ENCODE assay signal across 19 cellular contexts in genomic region chr5:65750938-65751337, GRCh38. TPM values are rescaled to one million over a fixed set of nuclear protein-coding genes. Genes with fewer than 3 reads are reported as not detected.
DNase-seq lines count a peak whose midpoint lies in the region; ATAC-seq, FAIRE-seq and TF ChIP-seq lines count a peak whose summit lies in the region.
"Had no signal": no experiment of that assay in that cellular context is flagged by ENCODE, and none has a peak within 500 bp of the region (broad histone marks: within the 10 kb centered on the region; RNA-seq: fewer than 3 reads in every experiment).

No MANE protein-coding gene starts in this region.

- H3K4me2 ChIP-seq in GM23338 (no peak overlapping the region), HepG2 (ENCODE audit: low read depth, low read length) (peak overlapping the region; percentile 22; the same call in 1 of the 2 replicates)

- no TSS peak for BruUV-seq in HepG2 (replicated peaks; lab: Mats Ljungman, UMichigan)

- CTCF ChIA-PET in HepG2 (lab: Yijun Ruan, JAX; ENCODE audit: low intra/inter-chr PET ratio, low total read pairs) = no interaction called here

- no peak for TF ChIP-seq POLR2A in HepG2 (IDR thresholded peaks at IDR 0.05; ENCODE audit: insufficient read depth in 1 of 2, low read depth in 2 of 2, low read length in 2 of 2)

- no peaks in the 10 kb centered on the region for H3F3A ChIP-seq in GM23338 (replicated peaks; ENCODE audit: low read depth)

- H2AFZ ChIP-seq in GM23338 (no peak overlapping the region), HepG2 (ENCODE audit: low read length) (no peak overlapping the region)

- no peaks in the 10 kb centered on the region for H3K27me3 ChIP-seq in GM23338 (ENCODE audit: insufficient read depth)
- H3K27me3 ChIP-seq in HepG2 (ENCODE audit: control insufficient read depth in 1 of 2, insufficient read depth in 2 of 2, low read length in 2 of 2) = no peaks in the 10 kb centered on the region

- H3K4me1 ChIP-seq in GM23338 (ENCODE audit: insufficient read depth) = peaks cover 5% of the 10 kb centered on the region; the same call in 1 of the 2 replicates
- peaks cover 45% of the 10 kb centered on the region for H3K4me1 ChIP-seq in HepG2 (ENCODE audit: insufficient read depth, low read length)

- TF ChIP-seq CTCF in AG10803 (conservative IDR thresholded peaks at IDR 0.05; ENCODE audit: low read length) = no peak
- no peak for TF ChIP-seq CTCF in GM23338 (conservative IDR thresholded peaks at IDR 0.05; ENCODE audit: low read depth in 2 of 2)
- TF ChIP-seq CTCF in HepG2 (CRISPR knock-in tag; IDR thresholded peaks at IDR 0.05) = no peak

- H3K4me3 Mint-ChIP-seq in GM23338 = no peak overlapping the region
- H3K4me3 Mint-ChIP-seq in central memory CD8-positive, alpha-beta T cell = no peak overlapping the region
- no peak overlapping the region for H3K4me3 Mint-ChIP-seq in stimulated activated naive CD8-positive, alpha-beta T cell treated with anti-CD3 and anti-CD28 coated beads, Interleukin-15, amount 100 ng/mL, for 72 hours
- H3K4me3 Mint-ChIP-seq: CD14-positive monocyte; CD8-positive, alpha-beta T cell had no signal

- peaks cover 17% of the 10 kb centered on the region for H3K36me3 Mint-ChIP-seq in GM23338 (ENCODE audit: low read depth)
- H3K36me3 Mint-ChIP-seq in central memory CD8-positive, alpha-beta T cell (ENCODE audit: insufficient read depth) = no peaks in the 10 kb centered on the region
- H3K36me3 Mint-ChIP-seq: CD8-positive, alpha-beta T cell had no signal

- peaks cover 13% of the 10 kb centered on the region; the same call in 2 of the 3 replicates for H3K4me1 Mint-ChIP-seq in GM23338
- no peaks in the 10 kb centered on the region for H3K4me1 Mint-ChIP-seq in central memory CD8-positive, alpha-beta T cell
- H3K4me1 Mint-ChIP-seq in stimulated activated naive CD8-positive, alpha-beta T cell treated with anti-CD3 and anti-CD28 coated beads, Interleukin-15, amount 100 ng/mL, for 72 hours = peaks cover 5% of the 10 kb centered on the region
- H3K4me1 Mint-ChIP-seq: CD14-positive monocyte had no signal

- H3K36me3 ChIP-seq in GM23338 (ENCODE audit: insufficient read depth) (no peaks in the 10 kb centered on the region), HepG2 (replicated peaks in 1 of 2; ENCODE audit: control insufficient read depth in 1 of 2, insufficient read depth in 2 of 2, low read length in 2 of 2) (no peaks in the 10 kb centered on the region)

- H3K9me2 ChIP-seq in GM23338 (ENCODE audit: insufficient read depth) = no peaks in the 10 kb centered on the region

- H3K27ac Mint-ChIP-seq in GM23338 = peak overlapping the region; percentile 28; the same call in 1 of the 2 replicates
- H3K27ac Mint-ChIP-seq in central memory CD8-positive, alpha-beta T cell (ENCODE audit: low read depth) = peak overlapping the region; percentile 33
- no peak overlapping the region for H3K27ac Mint-ChIP-seq in stimulated activated naive CD8-positive, alpha-beta T cell treated with anti-CD3 and anti-CD28 coated beads, Interleukin-15, amount 100 ng/mL, for 72 hours
- H3K27ac Mint-ChIP-seq: CD8-positive, alpha-beta T cell had no signal

- H3K27me3 Mint-ChIP-seq in GM23338 (ENCODE audit: insufficient read depth, low read depth, poor library complexity) = peaks cover 2% of the 10 kb centered on the region
- H3K27me3 Mint-ChIP-seq in central memory CD8-positive, alpha-beta T cell = no peaks in the 10 kb centered on the region
- H3K27me3 Mint-ChIP-seq in stimulated activated naive CD8-positive, alpha-beta T cell treated with anti-CD3 and anti-CD28 coated beads, Interleukin-15, amount 100 ng/mL, for 72 hours = no peaks in the 10 kb centered on the region

- TF ChIP-seq EP300 in HepG2 (IDR thresholded peaks at IDR 0.05; ENCODE audit: low read depth in 2 of 2, low read length in 2 of 2) = no peak
- TF ChIP-seq EP300 in HepG2 (CRISPR knock-in tag; IDR thresholded peaks at IDR 0.05; ENCODE audit: borderline replicate concordance) = no peak

- DNase-seq in AG10803 (ENCODE audit: low read depth) = peak; percentile 9
- DNase-seq in GM23338 (ENCODE audit: low spot score) = no peak
- no peak for DNase-seq in central memory CD8-positive, alpha-beta T cell (ENCODE audit: low spot score in 2 of 2)
- no peak for DNase-seq in HepG2 (ENCODE audit: low spot score)
- DNase-seq in NCI-H1436 treated with DMSO at 0.1 percent for 48 hours (lab: John Stamatoyannopoulos, UW) = no peak
- DNase-seq in mucosa of gallbladder (ENCODE audit: low spot score) = no peak
- DNase-seq in stimulated activated naive CD8-positive, alpha-beta T cell treated with anti-CD3 and anti-CD28 coated beads, Interleukin-15, amount 100 ng/mL, for 72 hours = no peak
- no peak for DNase-seq in NCI-H526 treated with DMSO at 0.1 percent for 48 hours (lab: John Stamatoyannopoulos, UW)
- DNase-seq: ACHN; AML-193; CD8-positive, alpha-beta T cell; GOT3; H7; KG1 had no signal

- WGBS in HepG2 (ENCODE audit: low lambda C conversion rate) = 78% methylated on average over 2 of the region's 2 CpGs

- no peak for FAIRE-seq in HepG2 (lab: Jason Lieb, UNC)
- FAIRE-seq: D721Med, G401.6, GM12891, GM18507 had no signal

- H3K9me3 Mint-ChIP-seq in GM23338 = no peaks in the 10 kb centered on the region
- no peaks in the 10 kb centered on the region for H3K9me3 Mint-ChIP-seq in central memory CD8-positive, alpha-beta T cell
- peaks cover 0 to 3% of the 10 kb centered on the region in 2 donors for H3K9me3 Mint-ChIP-seq in stimulated activated naive CD8-positive, alpha-beta T cell treated with anti-CD3 and anti-CD28 coated beads, Interleukin-15, amount 100 ng/mL, for 72 hours
- H3K9me3 Mint-ChIP-seq: CD8-positive, alpha-beta T cell had no signal

- H4K20me1 ChIP-seq in GM23338 (replicated peaks; ENCODE audit: insufficient read depth) (peaks cover 67% of the 10 kb centered on the region), HepG2 (ENCODE audit: insufficient read depth, low read length) (no peaks in the 10 kb centered on the region; the same call in 1 of the 2 replicates)

- intact Hi-C loops in HepG2 (cut with micrococcal nuclease; ENCODE audit: unreplicated experiment) = no loop called here

- H3K79me2 ChIP-seq in GM23338 (replicated peaks; ENCODE audit: insufficient read depth) = peaks cover 100% of the 10 kb centered on the region
- peaks cover 19% of the 10 kb centered on the region for H3K79me2 ChIP-seq in HepG2 (ENCODE audit: insufficient read depth, low read length)

- H3K9me3 ChIP-seq in HepG2 (ENCODE audit: low read length) = no peaks in the 10 kb centered on the region

- POLR2A ChIA-PET in HepG2 (lab: Yijun Ruan, JAX) = no interaction called here

- in situ Hi-C loops in HepG2 (cut with HindIII; ENCODE audit: extremely low pct_ligation_motif_present, low pct_unique_long_range_greater_than_20kb) = no loop called here

- ATAC-seq in GM23338 (no peak), HepG2 (no peak)
- ATAC-seq in central memory CD8-positive, alpha-beta T cell (replicated peaks; ENCODE audit: extremely low read depth, poor library complexity, severe bottlenecking) = no peak
- ATAC-seq in stimulated activated naive CD8-positive, alpha-beta T cell treated with anti-CD3 and anti-CD28 coated beads, Interleukin-15, amount 100 ng/mL, for 72 hours = no peak
- ATAC-seq: CD8-positive, alpha-beta T cell had no signal

- no peak overlapping the region for H3K4me3 ChIP-seq in AG10803 (ENCODE audit: low read length)
- H3K4me3 ChIP-seq in GM23338 = no peak overlapping the region
- no peak overlapping the region for H3K4me3 ChIP-seq in HepG2 (replicated peaks in 1 of 3; ENCODE audit: insufficient read depth in 1 of 3, low read depth in 2 of 3, low read length in 3 of 3)

- TF ChIP-seq RAD21 in HepG2 (CRISPR knock-in tag; IDR thresholded peaks at IDR 0.05) = no peak

- no peak overlapping the region for H3K9ac ChIP-seq in HepG2 (ENCODE audit: insufficient read depth, low read depth, low read length)

- no peak overlapping the region; the same call in 1 of the 2 replicates for H3K27ac ChIP-seq in GM23338 (ENCODE audit: low read depth)
- H3K27ac ChIP-seq in HepG2 (ENCODE audit: extremely low read length, insufficient read depth, low read length) = no peak overlapping the region

RNA-seq across cellular contexts. Expression of gene NLN, which starts 28.9 kb away (rescaled TPM):
- total RNA-seq in GM23338 (2014; rRNA removed; shearing (Covaris generic)) = 155 and 168 TPM in 2 replicates
- polyA plus RNA-seq in GM23338 (2016; fragmentation: Nextera tagmentation; extraction: Ambion mirVana) (49.5 and 56.4 TPM in 2 replicates), HepG2 (2011; rRNA removed) (10.5 and 11.9 TPM in 2 replicates)
- total RNA-seq in HepG2 (2016; rRNA removed; fragmentation: Illumina TruSeq; extraction: Trizol) (36.7 and 62.9 TPM in 2 replicates), mucosa of gallbladder (14.8 TPM)
- 10.4 and 10.8 TPM in 2 replicates for total RNA-seq in HepG2 (2016; cell fraction: cytosol; rRNA removed; fragmentation: Illumina TruSeq; extraction: Trizol; ENCODE audit: low read depth)
- total RNA-seq in HepG2 (2016; cell fraction: insoluble cytoplasmic fraction; rRNA removed; fragmentation: Illumina TruSeq; extraction: Trizol) = 36.0 and 61.2 TPM in 2 replicates
- 22.8 and 25.1 TPM in 2 replicates for total RNA-seq in HepG2 (2016; cell fraction: membrane; rRNA removed; fragmentation: Illumina TruSeq; extraction: Trizol)
- 21.0 TPM in 2 replicates for total RNA-seq in HepG2 (2016; cell fraction: nucleus; rRNA removed; fragmentation: Illumina TruSeq; extraction: Trizol)
- 10.6 and 14.3 TPM in 2 replicates for polyA plus RNA-seq in HepG2 (2011; cell fraction: cytosol; rRNA removed)
- polyA plus RNA-seq in HepG2 (2011; cell fraction: nucleus; rRNA removed) = 3.8 and 4.8 TPM in 2 replicates
- polyA plus RNA-seq in HepG2 (2012) = 19.4 and 26.2 TPM in 2 replicates
- 4.4 TPM in 2 replicates for polyA plus RNA-seq in HepG2 (2016; cell fraction: cytosol; fragmentation: Illumina TruSeq; extraction: Trizol; ENCODE audit: low read depth)
- 47.9 and 54.1 TPM in 2 replicates for polyA plus RNA-seq in HepG2 (2016; cell fraction: insoluble cytoplasmic fraction; fragmentation: Illumina TruSeq; extraction: Trizol; ENCODE audit: low read depth)
- 9.7 and 11.0 TPM in 2 replicates for polyA plus RNA-seq in HepG2 (2016; cell fraction: membrane; fragmentation: Illumina TruSeq; extraction: Trizol; ENCODE audit: low read depth)
- polyA plus RNA-seq in HepG2 (2016; cell fraction: nucleus; fragmentation: Illumina TruSeq; extraction: Trizol; ENCODE audit: insufficient read depth, low read depth) = 15.5 and 19.2 TPM in 2 replicates
- 32.5 and 40.0 TPM in 2 replicates for polyA minus RNA-seq in HepG2 (2011; rRNA and poly(A)+ RNA removed; ENCODE audit: low replicate concordance)
- 16.7 and 17.7 TPM in 2 replicates for polyA minus RNA-seq in HepG2 (2011; cell fraction: cytosol; rRNA and poly(A)+ RNA removed)
- polyA minus RNA-seq in HepG2 (2011; cell fraction: nucleus; rRNA and poly(A)+ RNA removed) = 22.9 and 28.3 TPM in 2 replicates

RNA-seq across cellular contexts. Expression of gene SGTB, which starts 29.0 kb away (rescaled TPM):
- 12.5 and 14.8 TPM in 2 replicates for total RNA-seq in GM23338 (2014; rRNA removed; shearing (Covaris generic))
- polyA plus RNA-seq in GM23338 (2016; fragmentation: Nextera tagmentation; extraction: Ambion mirVana) (6.4 and 8.0 TPM in 2 replicates), HepG2 (2011; rRNA removed) (3.3 and 5.2 TPM in 2 replicates)
- total RNA-seq in HepG2 (2016; rRNA removed; fragmentation: Illumina TruSeq; extraction: Trizol) (11.2 and 13.9 TPM in 2 replicates), mucosa of gallbladder (6.5 TPM)
- 1.2 and 2.0 TPM in 2 replicates for total RNA-seq in HepG2 (2016; cell fraction: cytosol; rRNA removed; fragmentation: Illumina TruSeq; extraction: Trizol; ENCODE audit: low read depth)
- 10.8 and 14.4 TPM in 2 replicates for total RNA-seq in HepG2 (2016; cell fraction: insoluble cytoplasmic fraction; rRNA removed; fragmentation: Illumina TruSeq; extraction: Trizol)
- total RNA-seq in HepG2 (2016; cell fraction: membrane; rRNA removed; fragmentation: Illumina TruSeq; extraction: Trizol) = 4.7 and 6.4 TPM in 2 replicates
- total RNA-seq in HepG2 (2016; cell fraction: nucleus; rRNA removed; fragmentation: Illumina TruSeq; extraction: Trizol) = 5.5 and 8.0 TPM in 2 replicates
- 2.0 and 2.7 TPM in 2 replicates for polyA plus RNA-seq in HepG2 (2011; cell fraction: cytosol; rRNA removed)
- 2.8 and 3.1 TPM in 2 replicates for polyA plus RNA-seq in HepG2 (2011; cell fraction: nucleus; rRNA removed)
- 8.1 and 9.0 TPM in 2 replicates for polyA plus RNA-seq in HepG2 (2012)
- polyA plus RNA-seq in HepG2 (2016; cell fraction: cytosol; fragmentation: Illumina TruSeq; extraction: Trizol; ENCODE audit: low read depth) = 2.0 and 2.4 TPM in 2 replicates
- polyA plus RNA-seq in HepG2 (2016; cell fraction: insoluble cytoplasmic fraction; fragmentation: Illumina TruSeq; extraction: Trizol; ENCODE audit: low read depth) = 11.6 and 13.5 TPM in 2 replicates
- polyA plus RNA-seq in HepG2 (2016; cell fraction: membrane; fragmentation: Illumina TruSeq; extraction: Trizol; ENCODE audit: low read depth) = 2.3 and 3.1 TPM in 2 replicates
- 7.4 and 8.2 TPM in 2 replicates for polyA plus RNA-seq in HepG2 (2016; cell fraction: nucleus; fragmentation: Illumina TruSeq; extraction: Trizol; ENCODE audit: insufficient read depth, low read depth)
- polyA minus RNA-seq in HepG2 (2011; rRNA and poly(A)+ RNA removed; ENCODE audit: low replicate concordance) = 1.6 TPM in 2 replicates
- 4.6 and 5.3 TPM in 2 replicates for polyA minus RNA-seq in HepG2 (2011; cell fraction: cytosol; rRNA and poly(A)+ RNA removed)
- polyA minus RNA-seq in HepG2 (2011; cell fraction: nucleus; rRNA and poly(A)+ RNA removed) = 9.0 TPM in 2 replicates

Comparison
In these comparisons a context has a peak if more than half of its experiments do, and no peak if none do; other contexts are left out.
1. H3K27ac Mint-ChIP-seq: peak in GM23338 (single experiment) and central memory CD8-positive, alpha-beta T cell (single experiment); none in stimulated activated naive CD8-positive, alpha-beta T cell treated with anti-CD3 and anti-CD28 coated beads, Interleukin-15, amount 100 ng/mL, for 72 hours (0 of 2).